Comparison of ENCODE assay signal across 15 cellular contexts in the genomic region with DNA sequence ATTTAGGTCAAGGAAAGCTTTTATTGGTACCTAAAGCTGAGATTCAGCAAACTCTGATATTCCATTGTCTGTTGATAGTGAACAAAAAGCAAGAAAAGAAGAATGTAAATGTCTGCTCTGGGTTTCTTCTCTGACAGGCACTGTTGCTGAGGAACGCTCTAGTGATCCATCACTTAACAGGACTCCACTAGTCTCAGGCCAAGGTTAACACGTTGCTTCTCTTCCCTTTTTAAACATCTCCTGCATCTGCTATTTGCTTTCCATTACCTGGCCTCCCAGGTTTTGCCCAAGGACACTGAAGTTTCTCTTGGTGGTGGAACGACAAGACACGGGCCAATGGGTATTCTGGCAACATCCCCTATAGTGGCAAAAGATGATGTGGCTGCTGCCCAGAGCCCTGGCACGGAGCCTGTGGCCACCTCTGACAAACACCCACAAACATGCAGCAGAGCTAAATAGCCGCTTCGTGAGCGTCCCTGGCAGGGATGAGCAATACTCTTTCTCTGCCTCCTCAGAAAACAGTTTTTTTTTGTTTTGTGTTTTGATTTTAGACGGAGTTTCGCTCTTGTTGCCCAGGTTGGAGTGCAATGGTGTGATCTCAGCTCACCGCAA.
DNase-seq lines count a peak whose midpoint lies in the region; ATAC-seq and TF ChIP-seq lines count a peak whose summit lies in the region.
"Had no signal": no experiment of that assay in that cellular context is flagged by ENCODE, and none has a peak within 500 bp of the region (broad histone marks: within the 10 kb centered on the region; RNA-seq: fewer than 3 reads in every experiment).

No MANE protein-coding gene starts in this region.

- no peak overlapping the region for H3K4me3 ChIP-seq in astrocyte of the spinal cord (ENCODE audit: low read depth, low read length)
- H3K4me3 ChIP-seq: pancreas, vagina had no signal

- DNase-seq in AG08396 (ENCODE audit: low spot score): peak; percentile 73
- peak; percentile 82 for DNase-seq in HT1080 (ENCODE audit: low read depth)
- DNase-seq in astrocyte of the spinal cord (ENCODE audit: low read depth, low spot score): peak; percentile 48
- peak; percentile 28 for DNase-seq in islet precursor cell
- no peak for DNase-seq in NCI-H2081 treated with DMSO at 0.1 percent for 48 hours (lab: John Stamatoyannopoulos, UW)
- DNase-seq in NCI-H187 treated with DMSO at 0.1 percent for 48 hours (lab: John Stamatoyannopoulos, UW): no peak
- DNase-seq in globus pallidus (ENCODE audit: low spot score): no peak
- DNase-seq: activated T-cell treated with anti-CD3 and anti-CD28 coated beads, Interleukin-2, amount 50 U/mL, for 72 hours; BE2C; effector memory CD4-positive, alpha-beta T cell; KG1; NCI-H1930; pancreas had no signal

- in situ Hi-C loops in astrocyte of the spinal cord (cut with HindIII; ENCODE audit: low sequenced_read_pairs): no loop called here

- ATAC-seq in HG02571 (IDR thresholded peaks at IDR 0.05; ENCODE audit: unreplicated experiment): no peak
- ATAC-seq: activated T-cell treated with anti-CD3 and anti-CD28 coated beads, Interleukin-2, amount 50 U/mL, for 72 hours had no signal

- no peak for TF ChIP-seq CTCF in astrocyte of the spinal cord (IDR thresholded peaks at IDR 0.05; ENCODE audit: low read depth, low read length)

Comparison
In these comparisons a context has a peak if more than half of its experiments do, and no peak if none do; other contexts are left out.
1. DNase-seq: peak in AG08396 (single experiment), HT1080 (single experiment), astrocyte of the spinal cord (single experiment) and islet precursor cell (single experiment); none in NCI-H2081 treated with DMSO at 0.1 percent for 48 hours (single experiment), NCI-H187 treated with DMSO at 0.1 percent for 48 hours (single experiment) and globus pallidus (single experiment).